ENCODE assay signal across 17 cellular contexts in genomic region chr11:70530629-70531185, GRCh38.
DNase-seq lines count a peak whose midpoint lies in the region; ATAC-seq, FAIRE-seq and TF ChIP-seq lines count a peak whose summit lies in the region.
"Had no signal": no experiment of that assay in that cellular context is flagged by ENCODE, and none has a peak within 500 bp of the region (broad histone marks: within the 10 kb centered on the region; RNA-seq: fewer than 3 reads in every experiment).

No MANE protein-coding gene starts in this region.

- intact Hi-C loops in HepG2 (cut with micrococcal nuclease; ENCODE audit: unreplicated experiment) (no loop called here), upper lobe of right lung (cut with DNase I) (no loop called here), esophagus squamous epithelium (cut with DNase I) (no loop called here)

- peaks cover 7% of the 10 kb centered on the region for H3K9me3 Mint-ChIP-seq in GM23338
- H3K9me3 Mint-ChIP-seq: CD4-positive, alpha-beta T cell had no signal

- CTCF ChIA-PET in HepG2 (lab: Yijun Ruan, JAX; ENCODE audit: low intra/inter-chr PET ratio, low total read pairs), result no interaction called here

- H3K79me2 ChIP-seq in GM23338 (replicated peaks; ENCODE audit: insufficient read depth) (peaks cover 8% of the 10 kb centered on the region; the same call in 1 of the 2 replicates), HepG2 (ENCODE audit: insufficient read depth, low read length) (no peaks in the 10 kb centered on the region)

- no peak overlapping the region; the same call in 2 of the 3 replicates for H3K4me3 Mint-ChIP-seq in GM23338
- H3K4me3 Mint-ChIP-seq: B cell; CD4-positive, alpha-beta T cell; H9 had no signal

- no peaks in the 10 kb centered on the region for H3K36me3 ChIP-seq in GM23338 (ENCODE audit: insufficient read depth)
- no peaks in the 10 kb centered on the region for H3K36me3 ChIP-seq in RWPE2 (ENCODE audit: low read depth)
- no peaks in the 10 kb centered on the region for H3K36me3 ChIP-seq in HepG2 (replicated peaks in 1 of 2; ENCODE audit: control insufficient read depth in 1 of 2, insufficient read depth in 2 of 2, low read length in 2 of 2)
- H3K36me3 ChIP-seq in upper lobe of right lung, result no peaks in the 10 kb centered on the region
- no peaks in the 10 kb centered on the region for H3K36me3 ChIP-seq in esophagus squamous epithelium

- no peak for TF ChIP-seq EP300 in HepG2 (IDR thresholded peaks at IDR 0.05; ENCODE audit: low read depth in 2 of 2, low read length in 2 of 2)
- TF ChIP-seq EP300 in HepG2 (CRISPR knock-in tag; IDR thresholded peaks at IDR 0.05; ENCODE audit: borderline replicate concordance), result no peak

- TF ChIP-seq POLR2A in HepG2 (IDR thresholded peaks at IDR 0.05; ENCODE audit: insufficient read depth in 1 of 2, low read depth in 2 of 2, low read length in 2 of 2), result no peak
- no peak for TF ChIP-seq POLR2A in esophagus squamous epithelium (IDR thresholded peaks at IDR 0.05)

- no peak overlapping the region for H3K4me2 ChIP-seq in GM23338
- no peak overlapping the region for H3K4me2 ChIP-seq in HepG2 (ENCODE audit: low read depth, low read length)

- H3K4me3 ChIP-seq in GM23338, result no peak overlapping the region
- no peak overlapping the region for H3K4me3 ChIP-seq in RWPE2 (ENCODE audit: severe bottlenecking)
- H3K4me3 ChIP-seq in HepG2 (replicated peaks in 1 of 3; ENCODE audit: insufficient read depth in 1 of 3, low read depth in 2 of 3, low read length in 3 of 3), result no peak overlapping the region
- no peak overlapping the region for H3K4me3 ChIP-seq in upper lobe of right lung
- no peak overlapping the region for H3K4me3 ChIP-seq in esophagus squamous epithelium
- H3K4me3 ChIP-seq: GM12878, GM23248 had no signal

- H3K27ac ChIP-seq in GM23338 (ENCODE audit: low read depth), result no peak overlapping the region
- no peak overlapping the region for H3K27ac ChIP-seq in RWPE2 (ENCODE audit: poor library complexity, severe bottlenecking)
- H3K27ac ChIP-seq in HepG2 (ENCODE audit: extremely low read length, insufficient read depth, low read length), result no peak overlapping the region
- H3K27ac ChIP-seq in upper lobe of right lung, result no peak overlapping the region
- H3K27ac ChIP-seq in esophagus squamous epithelium, result no peak overlapping the region
- H3K27ac ChIP-seq: GM23248 had no signal

- no peak for TF ChIP-seq RAD21 in HepG2 (CRISPR knock-in tag; IDR thresholded peaks at IDR 0.05)

- H3K9me3 ChIP-seq in RWPE2 (ENCODE audit: severe bottlenecking), result no peaks in the 10 kb centered on the region
- no peaks in the 10 kb centered on the region for H3K9me3 ChIP-seq in HepG2 (ENCODE audit: low read length)
- H3K9me3 ChIP-seq in upper lobe of right lung, result no peaks in the 10 kb centered on the region
- H3K9me3 ChIP-seq in esophagus squamous epithelium, result no peaks in the 10 kb centered on the region

- H3K4me1 ChIP-seq in GM23338 (ENCODE audit: insufficient read depth), result peaks cover 13% of the 10 kb centered on the region
- no peaks in the 10 kb centered on the region for H3K4me1 ChIP-seq in RWPE2 (ENCODE audit: insufficient read depth, poor library complexity, severe bottlenecking)
- no peaks in the 10 kb centered on the region for H3K4me1 ChIP-seq in HepG2 (ENCODE audit: insufficient read depth, low read length)
- H3K4me1 ChIP-seq in upper lobe of right lung, result no peaks in the 10 kb centered on the region
- no peaks in the 10 kb centered on the region for H3K4me1 ChIP-seq in esophagus squamous epithelium

- no TSS peak for BruUV-seq in HepG2 (replicated peaks; lab: Mats Ljungman, UMichigan)

- ATAC-seq in GM23338 (no peak), RWPE2 (ENCODE audit: low read depth) (no peak), HepG2 (no peak), upper lobe of right lung (no peak)
- ATAC-seq: GM12878 had no signal

- in situ Hi-C loops in HepG2 (cut with HindIII; ENCODE audit: extremely low pct_ligation_motif_present, low pct_unique_long_range_greater_than_20kb) (no loop called here), G401 (cut with HindIII; ENCODE audit: low sequenced_read_pairs) (no loop called here)

- peaks cover 16% of the 10 kb centered on the region for H3K36me3 Mint-ChIP-seq in GM23338 (ENCODE audit: low read depth)

- DNase-seq in GM23338 (ENCODE audit: low spot score) (no peak), RWPE2 (ENCODE audit: low spot score) (peak; percentile 13), HepG2 (ENCODE audit: low spot score) (no peak), upper lobe of right lung (peak; percentile 27), G401 (ENCODE audit: low spot score) (no peak), esophagus squamous epithelium (lab: John Stamatoyannopoulos, UW) (no peak)
- no peak for DNase-seq in activated effector memory CD4-positive, alpha-beta T cell treated with Interleukin-2 at 50 U/mL for 16 hours
- DNase-seq: C1 segment of cervical spinal cord; Calu3; CD4-positive, alpha-beta T cell; DMS 273 treated with DMSO at 0.1 percent for 48 hours; GM23248; H9 had no signal

- H3K27ac Mint-ChIP-seq in GM23338, result peak overlapping the region; percentile 5; the same call in 1 of the 2 replicates
- H3K27ac Mint-ChIP-seq: B cell; CD4-positive, alpha-beta T cell had no signal

- no peak for FAIRE-seq in HepG2 (lab: Jason Lieb, UNC)
- FAIRE-seq: A204.1, GM12878, GM18507 had no signal

- WGBS in HepG2 (ENCODE audit: low lambda C conversion rate), result 95% methylated on average over 11 of the region's 11 CpGs
- WGBS in esophagus squamous epithelium, 2 donors, result 83 to 87% methylated on average over 8 to 11 of the region's 11 CpGs

- no peaks in the 10 kb centered on the region for H3K27me3 ChIP-seq in GM23338 (ENCODE audit: insufficient read depth)
- no peaks in the 10 kb centered on the region for H3K27me3 ChIP-seq in RWPE2 (ENCODE audit: insufficient read depth, poor library complexity, severe bottlenecking)
- no peaks in the 10 kb centered on the region for H3K27me3 ChIP-seq in HepG2 (ENCODE audit: control insufficient read depth in 1 of 2, insufficient read depth in 2 of 2, low read length in 2 of 2)
- no peaks in the 10 kb centered on the region for H3K27me3 ChIP-seq in upper lobe of right lung
- H3K27me3 ChIP-seq in esophagus squamous epithelium, result no peaks in the 10 kb centered on the region

- no peak overlapping the region for H3K9ac ChIP-seq in HepG2 (ENCODE audit: insufficient read depth, low read depth, low read length)
- H3K9ac ChIP-seq: GM23248 had no signal

- peaks cover 35% of the 10 kb centered on the region for H3K4me1 Mint-ChIP-seq in GM23338
- H3K4me1 Mint-ChIP-seq: B cell had no signal

- POLR2A ChIA-PET in HepG2 (lab: Yijun Ruan, JAX), result no interaction called here

- H4K20me1 ChIP-seq in GM23338 (replicated peaks; ENCODE audit: insufficient read depth) (no peaks in the 10 kb centered on the region; the same call in 1 of the 2 replicates), HepG2 (ENCODE audit: insufficient read depth, low read length) (peaks cover 13% of the 10 kb centered on the region; the same call in 1 of the 2 replicates)

- H3F3A ChIP-seq in GM23338 (replicated peaks; ENCODE audit: low read depth), result no peaks in the 10 kb centered on the region

- H2AFZ ChIP-seq in GM23338 (no peak overlapping the region), HepG2 (ENCODE audit: low read length) (no peak overlapping the region)
- H2AFZ ChIP-seq: GM23248 had no signal

- no peaks in the 10 kb centered on the region for H3K9me2 ChIP-seq in GM23338 (ENCODE audit: insufficient read depth)

- peaks cover 15% of the 10 kb centered on the region for H3K27me3 Mint-ChIP-seq in GM23338 (ENCODE audit: insufficient read depth, low read depth, poor library complexity)

- TF ChIP-seq CTCF in GM23338 (conservative IDR thresholded peaks at IDR 0.05; ENCODE audit: low read depth in 2 of 2) (no peak), RWPE2 (IDR thresholded peaks at IDR 0.05; ENCODE audit: poor library complexity, severe bottlenecking) (no peak), HepG2 (CRISPR knock-in tag; IDR thresholded peaks at IDR 0.05) (no peak), upper lobe of right lung (IDR thresholded peaks at IDR 0.05) (no peak), esophagus squamous epithelium (IDR thresholded peaks at IDR 0.05) (no peak)

TF ChIP-seq in GM23338, 12 proteins besides CTCF, POLR2A, EP300 and RAD21:
- TF ChIP-seq STAT1 (IDR thresholded peaks at IDR 0.05; ENCODE audit: unreplicated experiment) (no peak), EZH2phosphoT487 (IDR thresholded peaks at IDR 0.05; ENCODE audit: unreplicated experiment) (no peak), CREB1 (CRISPR knock-in tag; IDR thresholded peaks at IDR 0.05; ENCODE audit: low read depth) (no peak)
TF ChIP-seq in GM23338: peak in this region for 0.

TF ChIP-seq in HepG2, 621 proteins besides CTCF, POLR2A, EP300 and RAD21:
- TF ChIP-seq PHF5A (CRISPR knock-in tag; IDR thresholded peaks at IDR 0.05; ENCODE audit: low read depth, unreplicated experiment) (no peak), CEBPB (IDR thresholded peaks at IDR 0.05; ENCODE audit: borderline replicate concordance, low read depth, low read length) (peak; percentile 59; the same call in 1 of the 2 replicates)

Comparison
In these comparisons a context has a peak if more than half of its experiments do, and no peak if none do; other contexts are left out.
1. DNase-seq: peak in RWPE2 (single experiment) and upper lobe of right lung (single experiment); none in GM23338 (single experiment), HepG2 (single experiment), activated effector memory CD4-positive, alpha-beta T cell treated with Interleukin-2 at 50 U/mL for 16 hours (single experiment), G401 (single experiment) and esophagus squamous epithelium (single experiment).